In the genomic region with DNA sequence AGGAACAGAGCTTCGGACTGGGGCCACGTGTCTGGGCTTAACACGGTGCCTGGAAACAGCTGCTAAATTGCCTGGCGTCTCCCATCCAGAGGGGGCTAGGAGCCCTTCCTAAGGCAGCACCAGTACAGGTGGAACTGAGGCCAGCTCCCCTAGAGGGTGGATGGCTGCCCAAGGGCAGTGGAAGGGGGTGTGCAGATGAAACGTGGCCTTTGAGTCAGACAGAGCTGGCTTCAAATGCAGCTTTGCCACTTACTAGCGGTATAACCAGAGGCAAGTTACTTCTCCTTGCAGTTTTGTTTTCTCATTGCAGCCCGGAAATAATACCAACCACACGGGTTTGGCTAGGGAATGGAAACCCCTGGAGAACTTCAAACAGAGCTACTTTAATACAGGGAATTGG, we compare ENCODE assay signal across 1 cellular context.
TF ChIP-seq lines count a peak whose summit lies in the region.

No MANE protein-coding gene starts in this region.

TF ChIP-seq in HepG2, 621 proteins besides CTCF, POLR2A, EP300 and RAD21 (continued from another document):
- no peak for TF ChIP-seq ZNF878 (CRISPR knock-in tag; IDR thresholded peaks at IDR 0.05)
- no peak for TF ChIP-seq YY1 (IDR thresholded peaks at IDR 0.05; ENCODE audit: insufficient read depth, insufficient replicate concordance, low read depth, low read length)
- no peak for TF ChIP-seq NR1H2 (CRISPR knock-in tag; IDR thresholded peaks at IDR 0.05; ENCODE audit: borderline replicate concordance, low read depth)
- TF ChIP-seq, protein P1, sequence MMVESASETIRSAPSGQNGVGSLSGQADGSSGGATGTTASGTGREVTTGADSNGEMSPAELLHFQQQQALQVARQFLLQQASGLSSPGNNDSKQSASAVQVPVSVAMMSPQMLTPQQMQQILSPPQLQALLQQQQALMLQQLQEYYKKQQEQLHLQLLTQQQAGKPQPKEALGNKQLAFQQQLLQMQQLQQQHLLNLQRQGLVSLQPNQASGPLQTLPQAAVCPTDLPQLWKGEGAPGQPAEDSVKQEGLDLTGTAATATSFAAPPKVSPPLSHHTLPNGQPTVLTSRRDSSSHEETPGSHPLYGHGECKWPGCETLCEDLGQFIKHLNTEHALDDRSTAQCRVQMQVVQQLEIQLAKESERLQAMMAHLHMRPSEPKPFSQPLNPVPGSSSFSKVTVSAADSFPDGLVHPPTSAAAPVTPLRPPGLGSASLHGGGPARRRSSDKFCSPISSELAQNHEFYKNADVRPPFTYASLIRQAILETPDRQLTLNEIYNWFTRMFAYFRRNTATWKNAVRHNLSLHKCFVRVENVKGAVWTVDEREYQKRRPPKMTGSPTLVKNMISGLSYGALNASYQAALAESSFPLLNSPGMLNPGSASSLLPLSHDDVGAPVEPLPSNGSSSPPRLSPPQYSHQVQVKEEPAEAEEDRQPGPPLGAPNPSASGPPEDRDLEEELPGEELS (CRISPR knock-in tag; IDR thresholded peaks at IDR 0.05): no peak
- TF ChIP-seq NFATC3 (CRISPR knock-in tag; IDR thresholded peaks at IDR 0.05): no peak
- TF ChIP-seq GFI1 (CRISPR knock-in tag; IDR thresholded peaks at IDR 0.05; ENCODE audit: borderline replicate concordance): no peak
TF ChIP-seq in HepG2: peak in this region for 0.
